17 cellular contexts compared by ENCODE assay signal in the genomic region with DNA sequence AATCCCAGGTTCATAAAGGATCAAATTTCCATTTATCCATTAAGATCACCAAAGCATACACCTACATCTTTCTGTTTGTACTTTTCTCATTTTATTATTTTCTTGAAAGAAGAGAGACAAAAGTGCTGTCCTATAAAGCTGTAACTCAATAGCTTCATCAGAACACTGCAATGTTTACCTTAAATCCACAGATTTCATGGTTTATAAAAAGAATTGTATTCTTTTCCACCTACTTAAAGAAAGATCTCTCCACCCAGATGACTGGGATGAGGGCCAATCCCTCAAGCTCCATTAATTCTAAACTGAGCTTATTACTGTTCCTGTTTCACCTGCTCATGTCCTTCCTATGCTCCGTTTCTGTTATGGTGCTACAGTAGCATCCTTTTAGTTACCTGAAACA.
DNase-seq lines count a peak whose midpoint lies in the region; ATAC-seq and TF ChIP-seq lines count a peak whose summit lies in the region.
"Had no signal": no experiment of that assay in that cellular context is flagged by ENCODE, and none has a peak within 500 bp of the region (broad histone marks: within the 10 kb centered on the region; RNA-seq: fewer than 3 reads in every experiment).

No MANE protein-coding gene starts in this region.

- H3K27me3 ChIP-seq in WERI-Rb-1 (ENCODE audit: insufficient read depth, low read depth, severe bottlenecking), result no peaks in the 10 kb centered on the region

- no peak overlapping the region for H3K4me3 ChIP-seq in WERI-Rb-1 (ENCODE audit: low read depth, low read length)

- peaks cover 40% of the 10 kb centered on the region for H3K4me1 Mint-ChIP-seq in chondrocyte (ENCODE audit: low read depth)
- no peaks in the 10 kb centered on the region for H3K4me1 Mint-ChIP-seq in activated CD4-positive, alpha-beta T cell treated with anti-CD3 and anti-CD28 coated beads, Interleukin-2, amount 10 ng/mL, durations not matched to agents 7 days and 5 days

- no peak for ATAC-seq in GM18870 (IDR thresholded peaks at IDR 0.05; ENCODE audit: unreplicated experiment)

- TF ChIP-seq CTCF in chondrocyte (IDR thresholded peaks at IDR 0.05) (no peak), WERI-Rb-1 (IDR thresholded peaks at IDR 0.05; ENCODE audit: low read depth, low read length) (no peak)

- H3K36me3 ChIP-seq in WERI-Rb-1, result no peaks in the 10 kb centered on the region

- peak overlapping the region; percentile 37 for H3K27ac Mint-ChIP-seq in chondrocyte (ENCODE audit: unreplicated experiment)
- H3K27ac Mint-ChIP-seq in activated CD4-positive, alpha-beta T cell treated with anti-CD3 and anti-CD28 coated beads, Interleukin-2, amount 10 ng/mL, durations not matched to agents 7 days and 5 days, result no peak overlapping the region

- no peak overlapping the region for H3K27ac ChIP-seq in WERI-Rb-1

- H3K27me3 Mint-ChIP-seq in chondrocyte (ENCODE audit: low read depth), result no peaks in the 10 kb centered on the region
- H3K27me3 Mint-ChIP-seq in activated CD4-positive, alpha-beta T cell treated with anti-CD3 and anti-CD28 coated beads, Interleukin-2, amount 10 ng/mL, durations not matched to agents 7 days and 5 days, result no peaks in the 10 kb centered on the region

- POLR2A ChIA-PET in activated CD4-positive, alpha-beta T cell treated with anti-CD3 and anti-CD28 coated beads, Interleukin-2, amount 10 ng/mL, durations not matched to agents 7 days and 5 days (lab: Charles Lee), result no interaction called here

- no peak overlapping the region for H3K4me3 Mint-ChIP-seq in chondrocyte (ENCODE audit: unreplicated experiment)
- no peak overlapping the region for H3K4me3 Mint-ChIP-seq in activated CD4-positive, alpha-beta T cell treated with anti-CD3 and anti-CD28 coated beads, Interleukin-2, amount 10 ng/mL, durations not matched to agents 7 days and 5 days

- DNase-seq in NCI-H187 treated with DMSO at 0.1 percent for 48 hours (lab: John Stamatoyannopoulos, UW) (peak; percentile 16), NCI-H187 (lab: John Stamatoyannopoulos, UW) (no peak), NCI-H2081 (lab: John Stamatoyannopoulos, UW) (peak; percentile 17 to 69), NCI-H69 (lab: John Stamatoyannopoulos, UW) (peak; percentile 88), chondrocyte (ENCODE audit: low spot score) (no peak), WERI-Rb-1 (no peak)
- DNase-seq in activated CD4-positive, alpha-beta T cell treated with anti-CD3 and anti-CD28 coated beads, Interleukin-2, amount 10 ng/mL, durations not matched to agents 7 days and 5 days, result no peak
- DNase-seq: C1 segment of cervical spinal cord, Caco-2, DND-41, GDM1, KBM-7, NCI-H2227 treated with DMSO at 0.1 percent for 48 hours, NCI-H82, SHP77 treated with DMSO at 0.1 percent for 48 hours, T-helper 2 cell had no signal

- peaks cover 7% of the 10 kb centered on the region for H3K9me3 Mint-ChIP-seq in chondrocyte (ENCODE audit: low read depth)
- no peaks in the 10 kb centered on the region for H3K9me3 Mint-ChIP-seq in activated CD4-positive, alpha-beta T cell treated with anti-CD3 and anti-CD28 coated beads, Interleukin-2, amount 10 ng/mL, durations not matched to agents 7 days and 5 days

- no peaks in the 10 kb centered on the region for H3K36me3 Mint-ChIP-seq in chondrocyte (ENCODE audit: low read depth)
- H3K36me3 Mint-ChIP-seq in activated CD4-positive, alpha-beta T cell treated with anti-CD3 and anti-CD28 coated beads, Interleukin-2, amount 10 ng/mL, durations not matched to agents 7 days and 5 days (ENCODE audit: low read depth), result no peaks in the 10 kb centered on the region

- no peaks in the 10 kb centered on the region for H3K9me3 ChIP-seq in WERI-Rb-1 (ENCODE audit: severe bottlenecking)
- H3K9me3 ChIP-seq: Caco-2 had no signal

- CTCF ChIA-PET in activated CD4-positive, alpha-beta T cell treated with anti-CD3 and anti-CD28 coated beads, Interleukin-2, amount 10 ng/mL, durations not matched to agents 7 days and 5 days (lab: Charles Lee), result no interaction called here

Comparison
In these comparisons a context has a peak if more than half of its experiments do, and no peak if none do; other contexts are left out.
1. DNase-seq: peak in NCI-H187 treated with DMSO at 0.1 percent for 48 hours (single experiment), NCI-H2081 (2 of 2) and NCI-H69 (single experiment); none in NCI-H187 (0 of 2), chondrocyte (single experiment), activated CD4-positive, alpha-beta T cell treated with anti-CD3 and anti-CD28 coated beads, Interleukin-2, amount 10 ng/mL, durations not matched to agents 7 days and 5 days (single experiment) and WERI-Rb-1 (single experiment).